ENCODE assay signal across 8 cellular contexts in the genomic region with DNA sequence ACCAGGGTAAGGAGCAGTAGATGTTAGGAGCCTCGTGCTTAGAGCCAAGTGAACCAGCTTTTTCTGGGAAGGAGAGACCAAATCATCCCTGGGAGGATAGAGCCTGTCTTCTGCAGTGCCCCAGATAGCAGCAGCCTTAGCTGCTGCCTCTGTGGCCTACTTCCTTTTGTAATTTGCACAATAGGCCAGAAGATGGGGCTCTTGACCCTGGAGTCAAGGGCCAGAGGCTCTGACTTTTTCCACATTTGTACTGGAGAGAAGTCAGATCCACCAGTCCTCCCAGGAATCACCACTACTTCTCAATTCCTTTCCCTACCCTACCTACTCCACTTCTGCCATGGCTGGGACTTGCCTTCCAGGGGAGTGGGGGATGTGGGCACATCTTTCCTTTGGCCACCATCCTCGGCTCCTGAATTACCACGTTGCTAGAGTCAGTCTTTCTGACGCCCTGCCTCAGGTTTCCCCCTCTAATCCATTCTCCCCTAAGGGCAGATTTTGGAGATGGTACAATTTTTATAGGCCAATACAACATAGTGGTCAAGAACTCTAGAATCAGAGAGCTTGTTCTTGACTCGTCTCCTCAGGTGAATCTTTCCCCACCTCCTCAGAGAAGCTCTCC. TPM values are rescaled to one million over a fixed set of nuclear protein-coding genes. Genes with fewer than 3 reads are reported as not detected.
DNase-seq lines count a peak whose midpoint lies in the region; ATAC-seq, FAIRE-seq and TF ChIP-seq lines count a peak whose summit lies in the region.

No MANE protein-coding gene starts in this region.

- H3K27me3 Mint-ChIP-seq in WTC11 (ENCODE audit: low read depth), result no peaks in the 10 kb centered on the region
- no peaks in the 10 kb centered on the region for H3K27me3 Mint-ChIP-seq in effector memory CD8-positive, alpha-beta T cell

- CTCF ChIA-PET in WTC11 (lab: Charles Lee), result interaction anchor here (0.6 to 4.8 kb wide), 25 partner anchors 30 to 473 kb away, joined by 3 to 99 read pairs (median 4); partner anchors contain the start of gene GALNT6

- H3K4me3 Mint-ChIP-seq in WTC11, result no peak overlapping the region
- no peak overlapping the region for H3K4me3 Mint-ChIP-seq in effector memory CD8-positive, alpha-beta T cell

- H3K9me3 Mint-ChIP-seq in WTC11, result no peaks in the 10 kb centered on the region
- no peaks in the 10 kb centered on the region for H3K9me3 Mint-ChIP-seq in effector memory CD8-positive, alpha-beta T cell

- peaks cover 53% of the 10 kb centered on the region for H3K4me1 Mint-ChIP-seq in WTC11
- peaks cover 10 to 12% of the 10 kb centered on the region in 2 donors for H3K4me1 Mint-ChIP-seq in effector memory CD8-positive, alpha-beta T cell (ENCODE audit: low read depth in 2 of 2)

- peak; percentile 82 for DNase-seq in Ammon's horn (ENCODE audit: low spot score)
- no peak for DNase-seq in GM19239 (ENCODE audit: insufficient read length, low spot score)
- DNase-seq in NCI-H2171 treated with DMSO at 0.1 percent for 48 hours (lab: John Stamatoyannopoulos, UW), result peak; percentile 76
- peak; percentile 57 for DNase-seq in WTC11 (ENCODE audit: low spot score)
- peak; percentile 21 to 33 (median 32) for DNase-seq in effector memory CD8-positive, alpha-beta T cell
- peak; percentile 87 for DNase-seq in midbrain (lab: John Stamatoyannopoulos, UW)

- POLR2A ChIA-PET in WTC11 (lab: Charles Lee), result no interaction called here

- peak; percentile 14 for ATAC-seq in WTC11
- ATAC-seq in effector memory CD8-positive, alpha-beta T cell (replicated peaks), result no peak
- ATAC-seq in HG02571 (IDR thresholded peaks at IDR 0.05; ENCODE audit: unreplicated experiment), result no peak
- ATAC-seq in GM19467 (IDR thresholded peaks at IDR 0.05; ENCODE audit: unreplicated experiment), result no peak

- FAIRE-seq in GM19239 (lab: Jason Lieb, UNC), result peak; percentile 75

- no peaks in the 10 kb centered on the region for H3K36me3 Mint-ChIP-seq in WTC11
- H3K36me3 Mint-ChIP-seq in effector memory CD8-positive, alpha-beta T cell (ENCODE audit: insufficient read depth), result peaks cover 9% of the 10 kb centered on the region

- peak overlapping the region; percentile 34; the same call in 1 of the 2 replicates for H3K27ac Mint-ChIP-seq in WTC11
- H3K27ac Mint-ChIP-seq in effector memory CD8-positive, alpha-beta T cell, result no peak overlapping the region

- 0 out of 2 replicates have a peak, but pooled peaks have one; percentile 42 for TF ChIP-seq CTCF in WTC11 (IDR thresholded peaks at IDR 0.05)

TF ChIP-seq in WTC11, 78 proteins besides CTCF, POLR2A, EP300 and RAD21:
- TF ChIP-seq ZNF317 (CRISPR knock-in tag; IDR thresholded peaks at IDR 0.05; ENCODE audit: borderline replicate concordance, low read depth) (no peak), SP1 (CRISPR knock-in tag; conservative IDR thresholded peaks at IDR 0.05) (0 out of 2 replicates have a peak, but pooled peaks have one; percentile 22)

RNA-seq across cellular contexts. Expression of gene SLC4A8, which starts 3.3 kb away (rescaled TPM):
- total RNA-seq in WTC11 (2021), result 13.1 to 23.5 TPM (median 16.9 TPM) in 3 replicates

RNA-seq across cellular contexts. Expression of gene GALNT6, which starts 30.2 kb away (rescaled TPM):
- total RNA-seq in WTC11 (2021), result 11.0 to 18.3 TPM (median 11.2 TPM) in 3 replicates
